ENCODE assay signal across 8 cellular contexts in the genomic region with DNA sequence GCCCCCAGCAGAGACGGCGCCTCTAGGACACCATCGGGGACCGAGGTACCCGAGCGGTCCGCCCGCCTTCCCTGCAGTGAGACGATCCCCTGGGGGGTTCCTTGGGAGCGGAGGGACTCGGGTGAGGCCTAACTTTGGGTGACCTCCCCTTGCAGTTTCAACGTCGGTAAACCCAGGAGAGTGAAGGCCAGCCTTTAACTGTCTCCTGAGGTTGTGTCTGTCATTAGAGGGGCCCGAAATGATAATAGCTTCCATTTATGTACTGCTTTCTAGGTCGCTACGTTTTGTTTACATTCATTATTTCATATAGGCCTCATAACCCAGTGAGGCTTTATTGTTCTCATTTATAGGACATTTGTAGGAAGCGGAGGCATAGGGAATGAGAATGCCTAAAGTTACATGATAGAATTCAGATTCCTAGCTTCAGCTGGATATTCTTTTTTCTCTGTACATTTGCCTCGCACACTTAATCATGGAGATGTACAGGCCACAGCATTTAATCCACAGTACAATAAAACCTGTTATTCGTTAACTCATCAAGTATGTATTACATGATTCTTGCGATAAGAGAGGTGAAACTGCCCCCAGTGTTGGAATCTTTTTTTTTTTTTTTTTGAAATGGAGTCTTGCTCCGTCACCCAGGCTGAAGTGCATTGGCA.
DNase-seq lines count a peak whose midpoint lies in the region; ATAC-seq and TF ChIP-seq lines count a peak whose summit lies in the region.

No MANE protein-coding gene starts in this region.

- no peaks in the 10 kb centered on the region for H3K9me2 ChIP-seq in OCI-LY1 (ENCODE audit: low read depth, low read length)

- DNase-seq in stimulated activated CD4-positive, alpha-beta T cell treated with anti-CD3 and anti-CD28 coated beads, TNF-alpha, amount 100 ng/mL, for 1 hour (ENCODE audit: low read depth in 3 of 3, low spot score in 1 of 3): peak in 2 of 3 donors; percentile 39 to 57
- DNase-seq in stimulated activated CD4-positive, alpha-beta T cell treated with anti-CD3 and anti-CD28 coated beads, Interleukin-1b, Interleukin-23, amount 100 ng/mL, for 48 hours: no peak
- DNase-seq in AG20443 (ENCODE audit: low spot score): no peak

- H3K27ac ChIP-seq in OCI-LY1 (ENCODE audit: low read depth, low read length, poor library complexity, severe bottlenecking) (peak overlapping the region; percentile 63), duodenal mucosa (ENCODE audit: low read depth, low read length) (peak overlapping the region; percentile 97), mucosa of rectum (ENCODE audit: low read depth in 2 of 2, low read length in 2 of 2) (peak overlapping the region; percentile 99)

- TF ChIP-seq CTCF in OCI-LY1 (IDR thresholded peaks at IDR 0.05; ENCODE audit: low read length): no peak

- peak overlapping the region; percentile 88 for H3K4me3 ChIP-seq in OCI-LY1 (ENCODE audit: low read depth, low read length, poor library complexity, severe bottlenecking)
- H3K4me3 ChIP-seq in duodenal mucosa (ENCODE audit: low read depth in 1 of 2, low read length in 2 of 2): peak overlapping the region; percentile 71 to 76
- H3K4me3 ChIP-seq in mucosa of rectum (ENCODE audit: low read length in 2 of 2): peak overlapping the region; percentile 86

- ATAC-seq in HG03280 (IDR thresholded peaks at IDR 0.05; ENCODE audit: unreplicated experiment) (no peak), HG03025 (IDR thresholded peaks at IDR 0.05; ENCODE audit: low FRiP score, unreplicated experiment) (no peak)

- H3K9me3 ChIP-seq in OCI-LY1 (ENCODE audit: low read length): no peaks in the 10 kb centered on the region
- H3K9me3 ChIP-seq in duodenal mucosa (ENCODE audit: control insufficient read depth in 1 of 2, low read length in 2 of 2): no peaks in the 10 kb centered on the region
- no peaks in the 10 kb centered on the region for H3K9me3 ChIP-seq in mucosa of rectum (ENCODE audit: control insufficient read depth in 2 of 2, low read length in 2 of 2)

- H3K4me1 ChIP-seq in OCI-LY1 (ENCODE audit: insufficient read depth, low read length, severe bottlenecking) (peaks cover 18% of the 10 kb centered on the region), duodenal mucosa (ENCODE audit: control insufficient read depth in 1 of 2, insufficient read depth in 2 of 2, low read length in 2 of 2) (peaks cover 12 to 26% of the 10 kb centered on the region in 2 donors), mucosa of rectum (ENCODE audit: control insufficient read depth in 2 of 2, insufficient read depth in 2 of 2, low read length in 2 of 2) (peaks cover 18 to 29% of the 10 kb centered on the region in 2 donors)

- H3K27me3 ChIP-seq in OCI-LY1 (ENCODE audit: insufficient read depth, low read length): no peaks in the 10 kb centered on the region
- no peaks in the 10 kb centered on the region for H3K27me3 ChIP-seq in duodenal mucosa (ENCODE audit: control insufficient read depth in 1 of 2, insufficient read depth in 2 of 2, low read length in 2 of 2)
- no peaks in the 10 kb centered on the region for H3K27me3 ChIP-seq in mucosa of rectum (ENCODE audit: control insufficient read depth in 2 of 2, insufficient read depth in 2 of 2, low read length in 2 of 2)

- H3K36me3 ChIP-seq in OCI-LY1 (ENCODE audit: insufficient read depth, low read length) (peaks cover 31% of the 10 kb centered on the region), duodenal mucosa (ENCODE audit: control insufficient read depth in 1 of 2, insufficient read depth in 2 of 2, low read length in 2 of 2) (peaks cover 12 to 47% of the 10 kb centered on the region in 2 donors), mucosa of rectum (ENCODE audit: control insufficient read depth in 2 of 2, insufficient read depth in 2 of 2, low read length in 2 of 2) (peaks cover 33 to 45% of the 10 kb centered on the region in 2 donors)

- H3K4me2 ChIP-seq in OCI-LY1 (ENCODE audit: low read length): peak overlapping the region; percentile 69

- no peak overlapping the region for H2AFZ ChIP-seq in OCI-LY1 (ENCODE audit: low read length)

- no peaks in the 10 kb centered on the region for H3F3A ChIP-seq in OCI-LY1 (ENCODE audit: insufficient read depth, low read length)

- H4K20me1 ChIP-seq in OCI-LY1 (ENCODE audit: insufficient read depth, low read length): no peaks in the 10 kb centered on the region

- H3K9ac ChIP-seq in OCI-LY1 (ENCODE audit: low read length): peak overlapping the region; percentile 91
- peak overlapping the region; percentile 65 to 96 for H3K9ac ChIP-seq in duodenal mucosa (ENCODE audit: low read depth in 1 of 2, low read length in 2 of 2)
- peak overlapping the region; percentile 94 to 98 for H3K9ac ChIP-seq in mucosa of rectum (ENCODE audit: low read depth in 1 of 2, low read length in 2 of 2)

- peaks cover 7% of the 10 kb centered on the region; the same call in 1 of the 2 replicates for H3K79me2 ChIP-seq in OCI-LY1 (ENCODE audit: insufficient read depth, low read length)

Comparison
In these comparisons a context has a peak if more than half of its experiments do, and no peak if none do; other contexts are left out.
1. DNase-seq: peak in stimulated activated CD4-positive, alpha-beta T cell treated with anti-CD3 and anti-CD28 coated beads, TNF-alpha, amount 100 ng/mL, for 1 hour (2 of 3); none in stimulated activated CD4-positive, alpha-beta T cell treated with anti-CD3 and anti-CD28 coated beads, Interleukin-1b, Interleukin-23, amount 100 ng/mL, for 48 hours (single experiment) and AG20443 (single experiment).
2. Peak in every context shown above with its lines, with median percentiles within 50 percentile points of each other: H3K27ac ChIP-seq, H3K4me3 ChIP-seq and H3K9ac ChIP-seq.